ENCODE assay signal across 1 cellular context in the genomic region with DNA sequence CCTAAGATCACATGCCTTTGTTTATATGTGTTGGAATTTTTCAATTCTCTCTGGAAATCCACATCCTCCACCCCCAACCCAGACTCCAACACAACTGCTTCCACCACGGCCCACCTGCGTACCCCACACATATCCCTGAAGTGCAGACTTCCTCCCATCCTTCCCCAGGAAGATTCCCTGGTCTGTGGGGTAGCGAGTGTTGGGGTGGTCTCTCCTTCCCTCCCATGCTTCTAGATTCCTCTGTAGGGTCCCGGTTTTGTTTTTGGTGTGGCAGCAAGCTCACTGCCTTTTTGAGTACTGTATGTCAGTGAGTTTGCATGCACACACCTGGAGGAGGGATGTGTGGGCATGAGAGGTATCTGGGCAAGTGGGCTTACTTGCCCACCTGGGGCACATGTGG.
TF ChIP-seq lines count a peak whose summit lies in the region.

No MANE protein-coding gene starts in this region.

TF ChIP-seq in H1, 55 proteins besides CTCF, POLR2A, EP300 and RAD21 (continued from another document):
- TF ChIP-seq SIRT6 (IDR thresholded peaks at IDR 0.05; ENCODE audit: low read length) (no peak), SP1 (IDR thresholded peaks at IDR 0.05; ENCODE audit: low read depth, low read length) (no peak), KDM5A (IDR thresholded peaks at IDR 0.05; ENCODE audit: low read length) (no peak), GTF2F1 (IDR thresholded peaks at IDR 0.05; ENCODE audit: borderline replicate concordance, low read depth, low read length) (no peak), BACH1 (IDR thresholded peaks at IDR 0.05; ENCODE audit: low read length) (no peak), CHD2 (IDR thresholded peaks at IDR 0.05; ENCODE audit: low read length) (no peak), CBX8 (IDR thresholded peaks at IDR 0.05; ENCODE audit: borderline replicate concordance, low read depth, low read length) (no peak), FOSL1 (IDR thresholded peaks at IDR 0.05; ENCODE audit: insufficient read depth, low read depth, low read length) (no peak), POLR2AphosphoS5 (IDR thresholded peaks at IDR 0.05; ENCODE audit: low read depth, low read length) (no peak), CTBP2 (IDR thresholded peaks at IDR 0.05; ENCODE audit: borderline replicate concordance, insufficient read depth, insufficient read length, low read length) (no peak)
- TF ChIP-seq, protein P1, sequence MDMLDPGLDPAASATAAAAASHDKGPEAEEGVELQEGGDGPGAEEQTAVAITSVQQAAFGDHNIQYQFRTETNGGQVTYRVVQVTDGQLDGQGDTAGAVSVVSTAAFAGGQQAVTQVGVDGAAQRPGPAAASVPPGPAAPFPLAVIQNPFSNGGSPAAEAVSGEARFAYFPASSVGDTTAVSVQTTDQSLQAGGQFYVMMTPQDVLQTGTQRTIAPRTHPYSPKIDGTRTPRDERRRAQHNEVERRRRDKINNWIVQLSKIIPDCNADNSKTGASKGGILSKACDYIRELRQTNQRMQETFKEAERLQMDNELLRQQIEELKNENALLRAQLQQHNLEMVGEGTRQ (IDR thresholded peaks at IDR 0.05; ENCODE audit: low read length): no peak
